ENCODE assay signal across 21 cellular contexts in genomic region chr5:145316282-145316681, GRCh38.
A peak's percentile ranks its signal among the peaks of the same experiment; 100 is the strongest.
DNase-seq lines count a peak whose midpoint lies in the region; ATAC-seq and TF ChIP-seq lines count a peak whose summit lies in the region.
"Had no signal": no experiment of that assay in that cellular context is flagged by ENCODE, and none has a peak within 500 bp of the region (broad histone marks: within the 10 kb centered on the region; RNA-seq: fewer than 3 reads in every experiment).

No MANE protein-coding gene starts in this region.

- ATAC-seq in GM21825 (IDR thresholded peaks at IDR 0.05; ENCODE audit: unreplicated experiment) = peak; percentile 87
- ATAC-seq in HG03135 (IDR thresholded peaks at IDR 0.05; ENCODE audit: unreplicated experiment) = peak; percentile 91
- no peak for ATAC-seq in GM19455 (IDR thresholded peaks at IDR 0.05; ENCODE audit: unreplicated experiment)
- no peak for ATAC-seq in SK-N-SH treated with all-trans-retinoic acid at 6 μM for 48 hours
- no peak for ATAC-seq in GM19324 (IDR thresholded peaks at IDR 0.05; ENCODE audit: low FRiP score, unreplicated experiment)
- ATAC-seq: activated T-helper 17 cell treated with anti-CD3 and anti-CD28 coated beads, Interleukin-2, amount 50 U/mL, for 72 hours; natural killer cell treated with Interleukin-12 subunit alpha and Interleukin-12 subunit beta and Interleukin-15 and Interleukin-18, amount 100 ng/mL, for 72 hours; psoas muscle had no signal

- peak; percentile 2 for DNase-seq in GM19238 (ENCODE audit: insufficient read length, low spot score)
- DNase-seq in dedifferentiated amniotic fluid mesenchymal stem cell (ENCODE audit: extremely low spot score) = no peak
- DNase-seq: activated CD4-positive, alpha-beta T cell treated with anti-CD3 and anti-CD28 coated beads, Interleukin-2, amount 50 U/mL, for 48 hours; adrenal gland; C1 segment of cervical spinal cord; caudate nucleus; DMS53; foreskin fibroblast; MG63; NCI-H2081; NCI-H524 treated with DMSO at 0.1 percent for 48 hours; Peyer's patch; psoas muscle; stimulated activated CD4-positive, alpha-beta T cell treated with anti-CD3 and anti-CD28 coated beads, Interleukin-12 subunit alpha, Interleukin-12 subunit beta, amount 100 ng/mL, for 4 hours had no signal

TF ChIP-seq in SK-N-SH treated with all-trans-retinoic acid at 6 μM for 48 hours, 23 proteins besides CTCF, POLR2A, EP300 and RAD21:
- TF ChIP-seq ARNTL (CRISPR knock-in tag; IDR thresholded peaks at IDR 0.05; ENCODE audit: borderline replicate concordance, low read depth) = no peak
- TF ChIP-seq TSHZ2 (CRISPR knock-in tag; IDR thresholded peaks at IDR 0.05) = no peak
- TF ChIP-seq ISL1 (CRISPR knock-in tag; IDR thresholded peaks at IDR 0.05) = no peak
- TF ChIP-seq PPARA (CRISPR knock-in tag; IDR thresholded peaks at IDR 0.05; ENCODE audit: borderline replicate concordance) = no peak
- no peak for TF ChIP-seq OSR1 (CRISPR knock-in tag; IDR thresholded peaks at IDR 0.05)
- no peak for TF ChIP-seq TCF4 (CRISPR knock-in tag; IDR thresholded peaks at IDR 0.05; ENCODE audit: borderline replicate concordance)
- no peak for TF ChIP-seq ZFP30 (CRISPR knock-in tag; IDR thresholded peaks at IDR 0.05)
- TF ChIP-seq GLIS3 (CRISPR knock-in tag; IDR thresholded peaks at IDR 0.05) = no peak
- TF ChIP-seq ESRRG (CRISPR knock-in tag; IDR thresholded peaks at IDR 0.05) = no peak
- TF ChIP-seq RARB (CRISPR knock-in tag; IDR thresholded peaks at IDR 0.05) = no peak

Comparison
In these comparisons a context has a peak if more than half of its experiments do, and no peak if none do; other contexts are left out.
1. ATAC-seq: peak in GM21825 (single experiment) and HG03135 (single experiment); none in GM19455 (single experiment), SK-N-SH treated with all-trans-retinoic acid at 6 μM for 48 hours (single experiment) and GM19324 (single experiment).